ENCODE assay signal across 21 cellular contexts in genomic region chr13:113735750-113736149, GRCh38.
"Had no signal": no experiment of that assay in that cellular context is flagged by ENCODE, and none has a peak within 500 bp of the region (broad histone marks: within the 10 kb centered on the region; RNA-seq: fewer than 3 reads in every experiment).

No MANE protein-coding gene starts in this region.

- H3K4me1 ChIP-seq: neural progenitor cell, parathyroid adenoma, psoas muscle, right lobe of liver had no signal

- H3K4me1 Mint-ChIP-seq: neural progenitor cell had no signal

- H3K9me3 ChIP-seq: left lung, psoas muscle, right lobe of liver had no signal

- H3K9ac ChIP-seq: neural progenitor cell, parathyroid adenoma had no signal

- FAIRE-seq: islet of Langerhans had no signal

- H3K4me3 Mint-ChIP-seq: natural killer cell treated with Interleukin-12 subunit alpha and Interleukin-12 subunit beta and Interleukin-15 and Interleukin-18, amount 100 ng/mL, for 72 hours; neural progenitor cell; stimulated activated naive B cell treated with anti-CD40 and anti-IgM and Interleukin-4, amounts not matched to agents 10 μg/mL and 1 μg/mL and 100 μg/mL, for 72 hours had no signal

- H3K27ac Mint-ChIP-seq: natural killer cell treated with Interleukin-12 subunit alpha and Interleukin-12 subunit beta and Interleukin-15 and Interleukin-18, amount 100 ng/mL, for 72 hours; neural progenitor cell; stimulated activated naive B cell treated with anti-CD40 and anti-IgM and Interleukin-4, amounts not matched to agents 10 μg/mL and 1 μg/mL and 100 μg/mL, for 72 hours had no signal

- ATAC-seq: left lung; natural killer cell treated with Interleukin-12 subunit alpha and Interleukin-12 subunit beta and Interleukin-15 and Interleukin-18, amount 100 ng/mL, for 72 hours; psoas muscle; stimulated activated naive B cell treated with anti-CD40 and anti-IgM and Interleukin-4, amounts not matched to agents 10 μg/mL and 1 μg/mL and 100 μg/mL, for 72 hours had no signal

- H3K36me3 ChIP-seq: left lung, neural progenitor cell, right lobe of liver had no signal

- H3K9me3 Mint-ChIP-seq: natural killer cell treated with Interleukin-12 subunit alpha and Interleukin-12 subunit beta and Interleukin-15 and Interleukin-18, amount 100 ng/mL, for 72 hours; stimulated activated naive B cell treated with anti-CD40 and anti-IgM and Interleukin-4, amounts not matched to agents 10 μg/mL and 1 μg/mL and 100 μg/mL, for 72 hours had no signal

- DNase-seq: cortex of kidney; effector CD8-positive, alpha-beta T cell; foreskin melanocyte; hippocampal formation; mesenchymal stem cell; midbrain; psoas muscle; retina; stimulated activated CD4-positive, alpha-beta T cell treated with anti-CD3 and anti-CD28 coated beads, Interleukin-15, amount 100 ng/mL, for 24 hours; stimulated activated CD4-positive, alpha-beta T cell treated with anti-CD3 and anti-CD28 coated beads, Interleukin-1b, Interleukin-23, amount 100 ng/mL, for 48 hours; stimulated activated CD4-positive, alpha-beta T cell treated with anti-CD3 and anti-CD28 coated beads, Interleukin-4, amount 100 ng/mL, for 24 hours; stimulated activated naive B cell treated with anti-CD40 and anti-IgM and Interleukin-4, amounts not matched to agents 10 μg/mL and 1 μg/mL and 100 μg/mL, for 72 hours; trophoblast cell had no signal

- H3K4me3 ChIP-seq: dorsolateral prefrontal cortex, left lung, lung, neural progenitor cell, psoas muscle, right lobe of liver had no signal

- H3K27ac ChIP-seq: dorsolateral prefrontal cortex, left lung, neural progenitor cell, parathyroid adenoma, psoas muscle, right lobe of liver had no signal
